Comparison of ENCODE assay signal across 8 cellular contexts in genomic region chr3:171458857-171459129, GRCh38. TPM values are rescaled to one million over a fixed set of nuclear protein-coding genes. Genes with fewer than 3 reads are reported as not detected.
DNase-seq lines count a peak whose midpoint lies in the region; ATAC-seq and TF ChIP-seq lines count a peak whose summit lies in the region.

No MANE protein-coding gene starts in this region.

- H3K4me3 ChIP-seq in GM06990 (replicated peaks; ENCODE audit: low read depth, low read length) (peak overlapping the region; percentile 91), retinal pigment epithelial cell (ENCODE audit: low read length) (peak overlapping the region; percentile 96)

- ATAC-seq in T-cell (replicated peaks in 1 of 4) (no peak), HG02678 (IDR thresholded peaks at IDR 0.05; ENCODE audit: unreplicated experiment) (no peak), HG03025 (IDR thresholded peaks at IDR 0.05; ENCODE audit: low FRiP score, unreplicated experiment) (no peak)

- H3K27me3 ChIP-seq in GM06990 (replicated peaks; ENCODE audit: control insufficient read depth, insufficient read depth, low read length) = no peaks in the 10 kb centered on the region

- TF ChIP-seq CTCF in GM06990 (IDR thresholded peaks at IDR 0.05; ENCODE audit: insufficient read depth, low read length, poor library complexity, severe bottlenecking) (no peak), retinal pigment epithelial cell (conservative IDR thresholded peaks at IDR 0.05; ENCODE audit: low read depth, low read length) (no peak)

- H3K4me3 Mint-ChIP-seq in T-cell = peak overlapping the region; percentile 88 to 96 (median 96)

- no peaks in the 10 kb centered on the region for H3K27me3 Mint-ChIP-seq in T-cell

- H3K4me1 Mint-ChIP-seq in T-cell = peaks cover 47 to 59% (median 59%) of the 10 kb centered on the region in 3 donors

- H3K36me3 Mint-ChIP-seq in T-cell = no peaks in the 10 kb centered on the region

- DNase-seq in GM06990 (ENCODE audit: extremely low read depth, insufficient read length) (no peak), T-cell (peak in 3 of 34 experiments; percentile 0 to 1 (median 1)), globus pallidus (ENCODE audit: low spot score) (peak; percentile 35), retinal pigment epithelial cell (ENCODE audit: low read depth) (no peak), NCI-H146 treated with DMSO at 0.1 percent for 48 hours (lab: John Stamatoyannopoulos, UW; ENCODE audit: unreplicated experiment) (no peak), SK-N-DZ (ENCODE audit: low spot score) (no peak)

- peak overlapping the region; percentile 92 to 93 for H3K27ac Mint-ChIP-seq in T-cell

- POLR2A ChIA-PET in T-cell (lab: Charles Lee) = interaction anchor here (0.5 to 0.6 kb wide), 3 partner anchors 45 to 1101 kb away, joined by 3 to 8 read pairs (median 3); partner anchors contain the start of gene SKIL (in 1 of the 2)

- no peaks in the 10 kb centered on the region for H3K9me3 Mint-ChIP-seq in T-cell

- CTCF ChIA-PET in T-cell (lab: Charles Lee) = interaction anchor here (0.6 to 1.5 kb wide), 3 partner anchors 33 to 554 kb away, joined by 3 read pairs; no protein-coding TSS in a partner anchor

- H3K36me3 ChIP-seq in GM06990 (ENCODE audit: control insufficient read depth, insufficient read depth, low read length) = no peaks in the 10 kb centered on the region

RNA-seq across cellular contexts. Expression of gene TNIK, which starts 1.4 kb away (rescaled TPM):
- total RNA-seq in T-cell = 10 to 100 TPM; 52.2 to 81.0 (median 60.9) TPM
- 6.5 and 6.7 TPM in 2 replicates for polyA plus RNA-seq in SK-N-DZ (2014; cell fraction: cytosol; rRNA removed)
- 5.9 and 6.8 TPM in 2 replicates for polyA plus RNA-seq in SK-N-DZ (2014; cell fraction: nucleus; rRNA removed)
